In genomic region chr17:7216242-7217112, GRCh38 we compare ENCODE assay signal across 6 cellular contexts. TPM values are rescaled to one million over a fixed set of nuclear protein-coding genes. Genes with fewer than 3 reads are reported as not detected.
DNase-seq lines count a peak whose midpoint lies in the region; TF ChIP-seq lines count a peak whose summit lies in the region.

No MANE protein-coding gene starts in this region.

- H3K9me3 ChIP-seq in OCI-LY7 (ENCODE audit: low read length) (no peaks in the 10 kb centered on the region), smooth muscle cell (replicated peaks; ENCODE audit: low read depth) (no peaks in the 10 kb centered on the region)

- intact Hi-C loops in OCI-LY7 (cut with micrococcal nuclease; ENCODE audit: unreplicated experiment) = no loop called here

- peaks cover 64% of the 10 kb centered on the region for H3K4me1 ChIP-seq in OCI-LY7 (ENCODE audit: insufficient read depth, low read length, poor library complexity, severe bottlenecking)
- H3K4me1 ChIP-seq in smooth muscle cell (ENCODE audit: low read depth) = peaks cover 51% of the 10 kb centered on the region

- H3K27me3 ChIP-seq in smooth muscle cell (ENCODE audit: low read depth) = no peaks in the 10 kb centered on the region

- no peaks in the 10 kb centered on the region for H3K9me2 ChIP-seq in OCI-LY7 (ENCODE audit: insufficient read depth, low read length)

- peaks cover 30% of the 10 kb centered on the region for H3K79me2 ChIP-seq in OCI-LY7 (ENCODE audit: insufficient read depth, low read depth, low read length)
- H3K79me2 ChIP-seq in smooth muscle cell (ENCODE audit: low read depth) = peaks cover 37% of the 10 kb centered on the region

- peak overlapping the region; percentile 86 for H3K27ac Mint-ChIP-seq in endothelial cell (ENCODE audit: unreplicated experiment)

- CTCF ChIA-PET in OCI-LY7 (lab: Charles Lee; ENCODE audit: unreplicated experiment) = no interaction called here

- BruUV-seq in OCI-LY7 (replicated peaks; lab: Mats Ljungman, UMichigan) = no TSS peak

- H3K4me3 ChIP-seq in OCI-LY7 (ENCODE audit: low read depth, low read length, poor library complexity, severe bottlenecking) (peak overlapping the region; percentile 75), smooth muscle cell (peak overlapping the region; percentile 72)

- H3K36me3 ChIP-seq in OCI-LY7 (ENCODE audit: insufficient read depth, low read length) = peaks cover 8% of the 10 kb centered on the region; the same call in 1 of the 2 replicates
- H3K36me3 ChIP-seq in smooth muscle cell (ENCODE audit: low read depth) = no peaks in the 10 kb centered on the region

- H4K20me1 ChIP-seq in OCI-LY7 (ENCODE audit: insufficient read depth, low read length) = no peaks in the 10 kb centered on the region
- H4K20me1 ChIP-seq in smooth muscle cell (ENCODE audit: low read depth) = peaks cover 59% of the 10 kb centered on the region

- no peaks in the 10 kb centered on the region for H3K9me3 Mint-ChIP-seq in endothelial cell (ENCODE audit: unreplicated experiment)

- peak overlapping the region; percentile 76 for H3K9ac ChIP-seq in smooth muscle cell (ENCODE audit: low read depth)

- DNase-seq in OCI-LY7 (ENCODE audit: low spot score) (peak; percentile 22), endothelial cell (ENCODE audit: low spot score) (no peak), smooth muscle cell (lab: John Stamatoyannopoulos, UW; ENCODE audit: unreplicated experiment) (no peak), foreskin melanocyte (no peak), NCI-H146 treated with DMSO at 0.1 percent for 48 hours (lab: John Stamatoyannopoulos, UW; ENCODE audit: unreplicated experiment) (no peak), ecto neural progenitor cell (ENCODE audit: low spot score) (no peak)

- H3K27me3 Mint-ChIP-seq in endothelial cell (ENCODE audit: unreplicated experiment) = peaks cover 42% of the 10 kb centered on the region

- TF ChIP-seq CTCF in OCI-LY7 (conservative IDR thresholded peaks at IDR 0.05; ENCODE audit: low read length) (no peak), endothelial cell (IDR thresholded peaks at IDR 0.05; ENCODE audit: unreplicated experiment) (no peak), smooth muscle cell (IDR thresholded peaks at IDR 0.05; ENCODE audit: borderline replicate concordance, insufficient read depth, poor library complexity, severe bottlenecking) (no peak)

- peak overlapping the region; percentile 91 for H3K4me3 Mint-ChIP-seq in endothelial cell (ENCODE audit: unreplicated experiment)

- POLR2A ChIA-PET in OCI-LY7 (lab: Charles Lee) = no interaction called here

- H3K27ac ChIP-seq in OCI-LY7 (ENCODE audit: low read depth, low read length, poor library complexity, severe bottlenecking) = peak overlapping the region; percentile 65
- peak overlapping the region; percentile 65 for H3K27ac ChIP-seq in smooth muscle cell (ENCODE audit: low read depth)

- peak overlapping the region; percentile 78 for H3K4me2 ChIP-seq in OCI-LY7 (ENCODE audit: low read length)
- peak overlapping the region; percentile 96 for H3K4me2 ChIP-seq in smooth muscle cell

- peaks cover 28% of the 10 kb centered on the region for H3F3A ChIP-seq in smooth muscle cell (ENCODE audit: low read depth)

- H3K4me1 Mint-ChIP-seq in endothelial cell (ENCODE audit: unreplicated experiment) = peaks cover 68% of the 10 kb centered on the region

- H2AFZ ChIP-seq in OCI-LY7 (ENCODE audit: low read length) (no peak overlapping the region), smooth muscle cell (ENCODE audit: low read depth) (no peak overlapping the region)

- 21% methylated on average over 7 of the region's 7 CpGs for WGBS in smooth muscle cell (ENCODE audit: low lambda C conversion rate)

- H3K36me3 Mint-ChIP-seq in endothelial cell (ENCODE audit: low read depth, unreplicated experiment) = peaks cover 12% of the 10 kb centered on the region

RNA-seq across cellular contexts. Expression of gene DLG4, which starts 3.2 kb away (rescaled TPM):
- 9.0 and 15.4 TPM in 2 replicates for total RNA-seq in OCI-LY7 (2014; rRNA removed; shearing (Covaris generic))
- total RNA-seq in OCI-LY7 (2022) (27.3 and 30.2 TPM in 2 replicates), endothelial cell (ENCODE audit: unreplicated experiment) (44.3 TPM), smooth muscle cell (9.4 and 12.3 TPM in 2 replicates)
- 2.3 and 4.2 TPM in 2 replicates for polyA plus RNA-seq in smooth muscle cell

RNA-seq across cellular contexts. Expression of gene ACADVL, which starts 3.3 kb away (rescaled TPM):
- 226 and 297 TPM in 2 replicates for total RNA-seq in OCI-LY7 (2014; rRNA removed; shearing (Covaris generic))
- 204 and 238 TPM in 2 replicates for total RNA-seq in OCI-LY7 (2022)
- 281 TPM for total RNA-seq in endothelial cell (ENCODE audit: unreplicated experiment)
- total RNA-seq in smooth muscle cell = 136 and 185 TPM in 2 replicates
- 331 and 541 TPM in 2 replicates for polyA plus RNA-seq in smooth muscle cell

RNA-seq across cellular contexts. Expression of gene DVL2, which starts 17.8 kb away (rescaled TPM):
- 84.3 and 98.8 TPM in 2 replicates for total RNA-seq in OCI-LY7 (2014; rRNA removed; shearing (Covaris generic))
- 99.9 and 100 TPM in 2 replicates for total RNA-seq in OCI-LY7 (2022)
- total RNA-seq in endothelial cell (ENCODE audit: unreplicated experiment) = 58.2 TPM
- 26.1 and 31.8 TPM in 2 replicates for total RNA-seq in smooth muscle cell
- 46.7 and 49.6 TPM in 2 replicates for polyA plus RNA-seq in smooth muscle cell

RNA-seq across cellular contexts. Expression of gene PHF23, which starts 22.8 kb away (rescaled TPM):
- 47.7 and 50.8 TPM in 2 replicates for total RNA-seq in OCI-LY7 (2014; rRNA removed; shearing (Covaris generic))
- total RNA-seq in OCI-LY7 (2022) = 36.5 and 43.3 TPM in 2 replicates
- 80.9 TPM for total RNA-seq in endothelial cell (ENCODE audit: unreplicated experiment)
- total RNA-seq in smooth muscle cell = 41.6 and 48.5 TPM in 2 replicates
- 33.8 and 46.5 TPM in 2 replicates for polyA plus RNA-seq in smooth muscle cell

RNA-seq across cellular contexts. Expression of gene GABARAP, which starts 25.8 kb away (rescaled TPM):
- total RNA-seq in OCI-LY7 (2014; rRNA removed; shearing (Covaris generic)) = 106 and 128 TPM in 2 replicates
- total RNA-seq in OCI-LY7 (2022) (199 and 207 TPM in 2 replicates), endothelial cell (ENCODE audit: unreplicated experiment) (418 TPM), smooth muscle cell (305 and 363 TPM in 2 replicates)
- polyA plus RNA-seq in smooth muscle cell = 725 and 735 TPM in 2 replicates
